Comparison of ENCODE assay signal across 8 cellular contexts in genomic region chr17:35766903-35767510, GRCh38. TPM values are rescaled to one million over a fixed set of nuclear protein-coding genes. Genes with fewer than 3 reads are reported as not detected.
DNase-seq lines count a peak whose midpoint lies in the region; ATAC-seq, FAIRE-seq and TF ChIP-seq lines count a peak whose summit lies in the region.

No MANE protein-coding gene starts in this region.

- no peak overlapping the region for H3K4me3 ChIP-seq in MG63
- no peak overlapping the region for H3K4me3 ChIP-seq in ascending aorta

- H3K9me3 ChIP-seq in MG63 (no peaks in the 10 kb centered on the region), ascending aorta (no peaks in the 10 kb centered on the region)

- FAIRE-seq in GM12892 (lab: Jason Lieb, UNC): no peak

- DNase-seq in NCI-H748 (lab: John Stamatoyannopoulos, UW; ENCODE audit: unreplicated experiment): peak; percentile 17
- no peak for DNase-seq in NCI-H748 treated with DMSO at 0.1 percent for 48 hours (lab: John Stamatoyannopoulos, UW)
- DNase-seq in MG63: peak; percentile 29
- DNase-seq in ascending aorta (ENCODE audit: low spot score in 2 of 2): no peak
- DNase-seq in left kidney (ENCODE audit: low read depth, low spot score): peak; percentile 62
- no peak for DNase-seq in midbrain (lab: John Stamatoyannopoulos, UW)
- DNase-seq in GM12892 (ENCODE audit: insufficient read length): no peak

- H3K36me3 ChIP-seq in MG63 (no peaks in the 10 kb centered on the region), ascending aorta (no peaks in the 10 kb centered on the region)

- no peak for TF ChIP-seq POLR2A in GM12892 (IDR thresholded peaks at IDR 0.05; ENCODE audit: low read depth, low read length)

- intact Hi-C loops in ascending aorta (cut with DNase I): no loop called here

- TF ChIP-seq CTCF in ascending aorta (IDR thresholded peaks at IDR 0.05): peak; percentile 31 to 53 (median 51)

- ATAC-seq in HG02623 (IDR thresholded peaks at IDR 0.05; ENCODE audit: unreplicated experiment): no peak

- no peak overlapping the region for H3K27ac ChIP-seq in ascending aorta

- H3K27me3 ChIP-seq in MG63 (no peaks in the 10 kb centered on the region; the same call in 1 of the 2 replicates), ascending aorta (no peaks in the 10 kb centered on the region)

- peaks cover 2 to 10% of the 10 kb centered on the region in 2 donors for H3K4me1 ChIP-seq in ascending aorta

RNA-seq across cellular contexts. Expression of gene C17orf50, which starts 6.3 kb away (rescaled TPM):
- total RNA-seq in MG63 (2014; rRNA removed; shearing (Covaris generic); ENCODE audit: low replicate concordance): not detected in 2 replicates
- not detected for total RNA-seq in ascending aorta
- not detected for polyA plus RNA-seq in GM12892 (2012; ENCODE audit: missing spikeins)

RNA-seq across cellular contexts. Expression of gene GAS2L2, which starts 14.0 kb away (rescaled TPM):
- total RNA-seq in MG63 (2014; rRNA removed; shearing (Covaris generic); ENCODE audit: low replicate concordance): not detected in 2 replicates
- total RNA-seq in ascending aorta: not detected
- polyA plus RNA-seq in GM12892 (2012; ENCODE audit: missing spikeins): not detected

RNA-seq across cellular contexts. Expression of gene MMP28, which starts 28.4 kb away (rescaled TPM):
- total RNA-seq in MG63 (2014; rRNA removed; shearing (Covaris generic); ENCODE audit: low replicate concordance): not detected in 2 replicates
- 44.6 TPM for total RNA-seq in ascending aorta
- polyA plus RNA-seq in GM12892 (2012; ENCODE audit: missing spikeins): not detected

RNA-seq across cellular contexts. Expression of gene RASL10B, which starts 35.6 kb away (rescaled TPM):
- 1.2 and 2.6 TPM in 2 replicates for total RNA-seq in MG63 (2014; rRNA removed; shearing (Covaris generic); ENCODE audit: low replicate concordance)
- 9.9 TPM for total RNA-seq in ascending aorta
- polyA plus RNA-seq in GM12892 (2012; ENCODE audit: missing spikeins): not detected

RNA-seq across cellular contexts. Expression of gene TAF15, which starts 42.3 kb away (rescaled TPM):
- total RNA-seq in MG63 (2014; rRNA removed; shearing (Covaris generic); ENCODE audit: low replicate concordance): 10.8 and 33.6 TPM in 2 replicates
- total RNA-seq in ascending aorta: 49.6 TPM
- polyA plus RNA-seq in GM12892 (2012; ENCODE audit: missing spikeins): 133 TPM

Comparison
In these comparisons a context has a peak if more than half of its experiments do, and no peak if none do; other contexts are left out.
1. DNase-seq: peak in NCI-H748 (single experiment), MG63 (single experiment) and left kidney (single experiment); none in NCI-H748 treated with DMSO at 0.1 percent for 48 hours (single experiment), ascending aorta (0 of 2), midbrain (single experiment) and GM12892 (single experiment).
2. RNA of gene MMP28, which starts 28.4 kb away (total RNA-seq): 44.6 TPM in ascending aorta (single experiment); not detected in MG63; every median in the first group is over 10 times any median in the second.